25 cellular contexts compared by ENCODE assay signal in the genomic region with DNA sequence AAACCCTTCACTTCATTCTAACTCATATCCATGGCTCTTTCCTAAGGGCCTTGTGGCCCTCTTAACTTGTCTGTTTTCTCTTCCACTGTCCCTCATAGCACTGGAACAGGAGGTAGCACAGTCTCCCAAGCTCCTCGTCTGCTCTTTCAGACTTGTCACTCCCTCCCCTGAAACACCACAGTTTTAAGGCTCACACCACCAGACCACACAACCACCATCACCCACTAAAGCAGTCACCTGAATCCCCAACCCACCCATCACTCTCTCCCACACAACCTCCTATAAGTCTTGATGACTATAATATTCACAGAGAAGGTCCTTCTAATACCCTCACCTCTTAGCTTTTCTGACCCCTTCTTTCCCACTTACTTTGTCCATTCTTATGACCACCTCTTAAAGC.
"Had no signal": no experiment of that assay in that cellular context is flagged by ENCODE, and none has a peak within 500 bp of the region (broad histone marks: within the 10 kb centered on the region; RNA-seq: fewer than 3 reads in every experiment).

No MANE protein-coding gene starts in this region.

- H3K4me1 ChIP-seq: neural progenitor cell, psoas muscle, right lobe of liver, sigmoid colon, suprapubic skin, thyroid gland, tibial nerve, upper lobe of right lung, uterus had no signal

- H3K27ac ChIP-seq: neural progenitor cell, ovary, parathyroid adenoma, psoas muscle, right lobe of liver, sigmoid colon, suprapubic skin, thoracic aorta, thyroid gland, tibial nerve, upper lobe of right lung, uterus had no signal

- H3K27me3 ChIP-seq: neural progenitor cell, ovary, right lobe of liver, sigmoid colon, suprapubic skin, thyroid gland, tibial nerve, upper lobe of right lung, uterus had no signal

- DNase-seq: naive thymus-derived CD4-positive, alpha-beta T cell; natural killer cell; occipital lobe; ovary; posterior cingulate gyrus; psoas muscle; right cardiac atrium; right lobe of liver; sigmoid colon; small intestine; stimulated activated CD4-positive, alpha-beta T cell treated with anti-CD3 and anti-CD28 coated beads, Interleukin-15, amount 100 ng/mL, for 24 hours; stimulated activated CD4-positive, alpha-beta T cell treated with anti-CD3 and anti-CD28 coated beads, Interleukin-2, amount 100 ng/mL, for 24 hours; stimulated activated CD4-positive, alpha-beta T cell treated with anti-CD3 and anti-CD28 coated beads, Interleukin-2, amount 100 ng/mL, for 48 hours; stimulated activated CD4-positive, alpha-beta T cell treated with anti-CD3 and anti-CD28 coated beads, Interleukin-4, amount 100 ng/mL, for 24 hours; stimulated activated naive CD4-positive, alpha-beta T cell; substantia nigra; thyroid gland; upper lobe of right lung; uterus had no signal

- ATAC-seq: naive thymus-derived CD4-positive, alpha-beta T cell; psoas muscle; right cardiac atrium; stimulated activated memory B cell treated with anti-CD40 and anti-IgM and Interleukin-4, amounts not matched to agents 10 μg/mL and 1 μg/mL and 100 μg/mL, for 72 hours; upper lobe of right lung had no signal

- H3K36me3 ChIP-seq: ovary, uterus had no signal

- H3K9me3 ChIP-seq: ovary, psoas muscle, right lobe of liver, sigmoid colon, suprapubic skin, thoracic aorta, thyroid gland, tibial nerve, upper lobe of right lung, uterus had no signal

- H3K4me3 ChIP-seq: neural progenitor cell, ovary, psoas muscle, right lobe of liver, sigmoid colon, suprapubic skin, thoracic aorta, thyroid gland, tibial nerve, upper lobe of right lung, uterus had no signal
